13 cellular contexts compared by ENCODE assay signal in genomic region chr4:128635939-128636551, GRCh38.
DNase-seq lines count a peak whose midpoint lies in the region; ATAC-seq, FAIRE-seq and TF ChIP-seq lines count a peak whose summit lies in the region.
"Had no signal": no experiment of that assay in that cellular context is flagged by ENCODE, and none has a peak within 500 bp of the region (broad histone marks: within the 10 kb centered on the region; RNA-seq: fewer than 3 reads in every experiment).

No MANE protein-coding gene starts in this region.

- no peaks in the 10 kb centered on the region for H3K9me3 Mint-ChIP-seq in activated T-helper 2 cell treated with anti-CD3 and anti-CD28 coated beads, Interferon-gamma antibody, Interleukin-2, Interleukin-4, amounts not matched to agents 10 μg/mL and 5 μg/mL and 100 μg/mL, durations not matched to agents 14 hours and 24 hours and 36 hours

- H3K27ac ChIP-seq in SJSA1 (peak overlapping the region; percentile 23; the same call in 1 of the 2 replicates), layer of hippocampus (ENCODE audit: low read depth, low read length) (peak overlapping the region; percentile 3), thyroid gland (peak overlapping the region in 2 of 3 donors; percentile 36 to 41)
- H3K27ac ChIP-seq: epithelial cell of prostate had no signal

- H3K36me3 ChIP-seq in SJSA1, result no peaks in the 10 kb centered on the region
- no peaks in the 10 kb centered on the region for H3K36me3 ChIP-seq in thyroid gland

- TF ChIP-seq POLR2A in thyroid gland (IDR thresholded peaks at IDR 0.05), result no peak

- no peak overlapping the region for H3K27ac Mint-ChIP-seq in activated T-helper 2 cell treated with anti-CD3 and anti-CD28 coated beads, Interferon-gamma antibody, Interleukin-2, Interleukin-4, amounts not matched to agents 10 μg/mL and 5 μg/mL and 100 μg/mL, durations not matched to agents 14 hours and 24 hours and 36 hours

- no peaks in the 10 kb centered on the region for H3K9me3 ChIP-seq in SJSA1 (replicated peaks)
- no peaks in the 10 kb centered on the region for H3K9me3 ChIP-seq in thyroid gland

- WGBS in thyroid gland, 2 donors, result 54 to 55% methylated on average over 5 of the region's 5 CpGs

- H3K4me1 ChIP-seq in SJSA1 (replicated peaks) (peaks cover 22% of the 10 kb centered on the region), thyroid gland (peaks cover 15 to 19% of the 10 kb centered on the region in 2 donors)

- intact Hi-C loops in thyroid gland (cut with DNase I), result no loop called here
- intact Hi-C loops in activated T-helper 2 cell treated with anti-CD3 and anti-CD28 coated beads, Interferon-gamma antibody, Interleukin-2, Interleukin-4, amounts not matched to agents 10 μg/mL and 5 μg/mL and 100 μg/mL, durations not matched to agents 14 hours and 24 hours and 36 hours (cut with micrococcal nuclease), result no loop called here

- no peaks in the 10 kb centered on the region for H3K27me3 Mint-ChIP-seq in activated T-helper 2 cell treated with anti-CD3 and anti-CD28 coated beads, Interferon-gamma antibody, Interleukin-2, Interleukin-4, amounts not matched to agents 10 μg/mL and 5 μg/mL and 100 μg/mL, durations not matched to agents 14 hours and 24 hours and 36 hours (ENCODE audit: low read depth)

- FAIRE-seq in frontal cortex (lab: Jason Lieb, UNC), result no peak
- FAIRE-seq: A204.1, G401.6 had no signal

- H3K4me3 Mint-ChIP-seq in activated T-helper 2 cell treated with anti-CD3 and anti-CD28 coated beads, Interferon-gamma antibody, Interleukin-2, Interleukin-4, amounts not matched to agents 10 μg/mL and 5 μg/mL and 100 μg/mL, durations not matched to agents 14 hours and 24 hours and 36 hours (ENCODE audit: low read depth), result no peak overlapping the region

- DNase-seq in NCI-H1105 treated with DMSO at 0.1 percent for 48 hours (lab: John Stamatoyannopoulos, UW) (peak; percentile 63), NCI-H1105 (lab: John Stamatoyannopoulos, UW) (no peak), SJSA1 (ENCODE audit: low read depth in 1 of 2, low spot score in 2 of 2) (peak in 1 of 2 experiments; percentile 33), thyroid gland (no peak), frontal cortex (ENCODE audit: low spot score in 2 of 2) (no peak)
- no peak for DNase-seq in activated T-helper 2 cell treated with anti-CD3 and anti-CD28 coated beads, Interferon-gamma antibody, Interleukin-2, Interleukin-4, amounts not matched to agents 10 μg/mL and 5 μg/mL and 100 μg/mL, durations not matched to agents 14 hours and 24 hours and 36 hours (ENCODE audit: low spot score)
- DNase-seq: stimulated activated CD4-positive, alpha-beta T cell treated with anti-CD3 and anti-CD28 coated beads, Interleukin-2, amount 100 ng/mL, for 48 hours had no signal

- no peaks in the 10 kb centered on the region for H3K36me3 Mint-ChIP-seq in activated T-helper 2 cell treated with anti-CD3 and anti-CD28 coated beads, Interferon-gamma antibody, Interleukin-2, Interleukin-4, amounts not matched to agents 10 μg/mL and 5 μg/mL and 100 μg/mL, durations not matched to agents 14 hours and 24 hours and 36 hours (ENCODE audit: low read depth)

- no peaks in the 10 kb centered on the region for H3K4me1 Mint-ChIP-seq in activated T-helper 2 cell treated with anti-CD3 and anti-CD28 coated beads, Interferon-gamma antibody, Interleukin-2, Interleukin-4, amounts not matched to agents 10 μg/mL and 5 μg/mL and 100 μg/mL, durations not matched to agents 14 hours and 24 hours and 36 hours (ENCODE audit: low read depth)

- no peak overlapping the region for H3K4me3 ChIP-seq in SJSA1
- no peak overlapping the region for H3K4me3 ChIP-seq in thyroid gland (replicated peaks in 1 of 3)

- no peak for TF ChIP-seq CTCF in thyroid gland (IDR thresholded peaks at IDR 0.05)

- ATAC-seq in GM19324 (IDR thresholded peaks at IDR 0.05; ENCODE audit: low FRiP score, unreplicated experiment), result no peak
- ATAC-seq: HCT116 had no signal

- H3K27me3 ChIP-seq in SJSA1 (replicated peaks) (no peaks in the 10 kb centered on the region), layer of hippocampus (ENCODE audit: control insufficient read depth, insufficient read depth, low read length) (no peaks in the 10 kb centered on the region), thyroid gland (no peaks in the 10 kb centered on the region)
